Comparison of ENCODE assay signal across 2 cellular contexts in the genomic region with DNA sequence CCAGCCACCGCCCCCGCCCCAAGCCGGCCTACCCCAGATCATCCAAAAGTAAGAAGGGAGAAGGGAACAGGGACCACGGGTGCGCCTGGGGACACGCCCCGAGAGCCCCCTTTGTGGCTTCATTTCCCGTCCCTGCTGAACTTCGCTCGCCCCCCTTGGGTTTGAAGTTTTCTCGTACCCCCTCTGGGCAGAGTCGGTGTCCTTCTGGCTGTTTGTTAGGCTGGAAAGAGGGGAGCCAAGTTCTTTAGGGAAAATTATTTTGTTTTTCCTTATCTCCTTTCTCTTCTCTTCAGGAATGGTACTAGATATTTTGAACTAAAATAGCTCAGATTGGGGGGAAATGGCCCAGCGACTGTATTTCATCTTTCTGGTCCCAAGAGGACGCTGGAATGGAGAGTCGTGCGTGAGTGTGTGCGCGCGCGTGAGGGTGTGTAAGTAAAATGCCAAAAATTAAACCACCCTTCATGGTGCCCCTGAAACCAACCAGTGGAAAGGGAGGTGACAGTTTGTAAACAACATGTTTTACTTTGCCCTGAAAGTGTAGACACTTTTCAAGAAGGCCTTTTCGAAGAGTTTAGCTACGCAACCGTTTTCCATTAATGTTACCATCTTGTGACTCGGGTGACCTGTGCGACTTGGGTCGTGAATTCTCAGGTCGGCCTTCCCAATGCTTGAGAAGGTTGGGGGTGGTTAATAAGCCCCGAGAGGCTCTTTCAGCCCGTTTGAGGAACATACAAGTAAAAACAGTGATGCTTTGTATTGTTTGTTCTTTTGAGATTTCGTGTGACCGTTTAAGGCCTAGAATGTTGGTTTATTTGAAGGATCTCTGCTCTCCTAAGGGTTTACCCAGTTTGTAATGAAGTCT.
A peak's percentile ranks its signal among the peaks of the same experiment; 100 is the strongest.
TF ChIP-seq lines count a peak whose summit lies in the region.

No MANE protein-coding gene starts in this region.

TF ChIP-seq in HEK293, 187 proteins besides CTCF, POLR2A, EP300 and RAD21 (continued from another document):
- TF ChIP-seq, protein P1, sequence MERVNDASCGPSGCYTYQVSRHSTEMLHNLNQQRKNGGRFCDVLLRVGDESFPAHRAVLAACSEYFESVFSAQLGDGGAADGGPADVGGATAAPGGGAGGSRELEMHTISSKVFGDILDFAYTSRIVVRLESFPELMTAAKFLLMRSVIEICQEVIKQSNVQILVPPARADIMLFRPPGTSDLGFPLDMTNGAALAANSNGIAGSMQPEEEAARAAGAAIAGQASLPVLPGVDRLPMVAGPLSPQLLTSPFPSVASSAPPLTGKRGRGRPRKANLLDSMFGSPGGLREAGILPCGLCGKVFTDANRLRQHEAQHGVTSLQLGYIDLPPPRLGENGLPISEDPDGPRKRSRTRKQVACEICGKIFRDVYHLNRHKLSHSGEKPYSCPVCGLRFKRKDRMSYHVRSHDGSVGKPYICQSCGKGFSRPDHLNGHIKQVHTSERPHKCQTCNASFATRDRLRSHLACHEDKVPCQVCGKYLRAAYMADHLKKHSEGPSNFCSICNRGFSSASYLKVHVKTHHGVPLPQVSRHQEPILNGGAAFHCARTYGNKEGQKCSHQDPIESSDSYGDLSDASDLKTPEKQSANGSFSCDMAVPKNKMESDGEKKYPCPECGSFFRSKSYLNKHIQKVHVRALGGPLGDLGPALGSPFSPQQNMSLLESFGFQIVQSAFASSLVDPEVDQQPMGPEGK (tag by site-specific recombination; IDR thresholded peaks at IDR 0.05): 0 out of 2 replicates have a peak, but pooled peaks have one; percentile 20
- TF ChIP-seq YY1 (tag by site-specific recombination; IDR thresholded peaks at IDR 0.05) (0 out of 2 replicates have a peak, but pooled peaks have one; percentile 26), ZNF37A (tag by site-specific recombination; IDR thresholded peaks at IDR 0.05) (no peak), FEZF1 (tag by site-specific recombination; IDR thresholded peaks at IDR 0.05) (no peak), ZFP37 (tag by site-specific recombination; IDR thresholded peaks at IDR 0.05) (peak; percentile 40; the same call in 1 of the 2 replicates), ZNF274 (IDR thresholded peaks at IDR 0.05; ENCODE audit: low read length) (no peak), ZNF274 (tag by site-specific recombination; IDR thresholded peaks at IDR 0.05; ENCODE audit: borderline replicate concordance) (no peak), KLF1 (tag by site-specific recombination; IDR thresholded peaks at IDR 0.05) (0 out of 2 replicates have a peak, but pooled peaks have one; percentile 4), KLF10 (tag by site-specific recombination; IDR thresholded peaks at IDR 0.05) (peak; percentile 28; the same call in 1 of the 2 replicates), ZNF391 (tag by site-specific recombination; IDR thresholded peaks at IDR 0.05; ENCODE audit: borderline replicate concordance, low read depth) (no peak)
- TF ChIP-seq, protein P2, sequence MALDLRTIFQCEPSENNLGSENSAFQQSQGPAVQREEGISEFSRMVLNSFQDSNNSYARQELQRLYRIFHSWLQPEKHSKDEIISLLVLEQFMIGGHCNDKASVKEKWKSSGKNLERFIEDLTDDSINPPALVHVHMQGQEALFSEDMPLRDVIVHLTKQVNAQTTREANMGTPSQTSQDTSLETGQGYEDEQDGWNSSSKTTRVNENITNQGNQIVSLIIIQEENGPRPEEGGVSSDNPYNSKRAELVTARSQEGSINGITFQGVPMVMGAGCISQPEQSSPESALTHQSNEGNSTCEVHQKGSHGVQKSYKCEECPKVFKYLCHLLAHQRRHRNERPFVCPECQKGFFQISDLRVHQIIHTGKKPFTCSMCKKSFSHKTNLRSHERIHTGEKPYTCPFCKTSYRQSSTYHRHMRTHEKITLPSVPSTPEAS (tag by site-specific recombination; IDR thresholded peaks at IDR 0.05): peak; percentile 92
- TF ChIP-seq, protein P3, sequence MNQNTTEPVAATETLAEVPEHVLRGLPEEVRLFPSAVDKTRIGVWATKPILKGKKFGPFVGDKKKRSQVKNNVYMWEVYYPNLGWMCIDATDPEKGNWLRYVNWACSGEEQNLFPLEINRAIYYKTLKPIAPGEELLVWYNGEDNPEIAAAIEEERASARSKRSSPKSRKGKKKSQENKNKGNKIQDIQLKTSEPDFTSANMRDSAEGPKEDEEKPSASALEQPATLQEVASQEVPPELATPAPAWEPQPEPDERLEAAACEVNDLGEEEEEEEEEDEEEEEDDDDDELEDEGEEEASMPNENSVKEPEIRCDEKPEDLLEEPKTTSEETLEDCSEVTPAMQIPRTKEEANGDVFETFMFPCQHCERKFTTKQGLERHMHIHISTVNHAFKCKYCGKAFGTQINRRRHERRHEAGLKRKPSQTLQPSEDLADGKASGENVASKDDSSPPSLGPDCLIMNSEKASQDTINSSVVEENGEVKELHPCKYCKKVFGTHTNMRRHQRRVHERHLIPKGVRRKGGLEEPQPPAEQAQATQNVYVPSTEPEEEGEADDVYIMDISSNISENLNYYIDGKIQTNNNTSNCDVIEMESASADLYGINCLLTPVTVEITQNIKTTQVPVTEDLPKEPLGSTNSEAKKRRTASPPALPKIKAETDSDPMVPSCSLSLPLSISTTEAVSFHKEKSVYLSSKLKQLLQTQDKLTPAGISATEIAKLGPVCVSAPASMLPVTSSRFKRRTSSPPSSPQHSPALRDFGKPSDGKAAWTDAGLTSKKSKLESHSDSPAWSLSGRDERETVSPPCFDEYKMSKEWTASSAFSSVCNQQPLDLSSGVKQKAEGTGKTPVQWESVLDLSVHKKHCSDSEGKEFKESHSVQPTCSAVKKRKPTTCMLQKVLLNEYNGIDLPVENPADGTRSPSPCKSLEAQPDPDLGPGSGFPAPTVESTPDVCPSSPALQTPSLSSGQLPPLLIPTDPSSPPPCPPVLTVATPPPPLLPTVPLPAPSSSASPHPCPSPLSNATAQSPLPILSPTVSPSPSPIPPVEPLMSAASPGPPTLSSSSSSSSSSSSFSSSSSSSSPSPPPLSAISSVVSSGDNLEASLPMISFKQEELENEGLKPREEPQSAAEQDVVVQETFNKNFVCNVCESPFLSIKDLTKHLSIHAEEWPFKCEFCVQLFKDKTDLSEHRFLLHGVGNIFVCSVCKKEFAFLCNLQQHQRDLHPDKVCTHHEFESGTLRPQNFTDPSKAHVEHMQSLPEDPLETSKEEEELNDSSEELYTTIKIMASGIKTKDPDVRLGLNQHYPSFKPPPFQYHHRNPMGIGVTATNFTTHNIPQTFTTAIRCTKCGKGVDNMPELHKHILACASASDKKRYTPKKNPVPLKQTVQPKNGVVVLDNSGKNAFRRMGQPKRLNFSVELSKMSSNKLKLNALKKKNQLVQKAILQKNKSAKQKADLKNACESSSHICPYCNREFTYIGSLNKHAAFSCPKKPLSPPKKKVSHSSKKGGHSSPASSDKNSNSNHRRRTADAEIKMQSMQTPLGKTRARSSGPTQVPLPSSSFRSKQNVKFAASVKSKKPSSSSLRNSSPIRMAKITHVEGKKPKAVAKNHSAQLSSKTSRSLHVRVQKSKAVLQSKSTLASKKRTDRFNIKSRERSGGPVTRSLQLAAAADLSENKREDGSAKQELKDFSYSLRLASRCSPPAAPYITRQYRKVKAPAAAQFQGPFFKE (tag by site-specific recombination; IDR thresholded peaks at IDR 0.05; ENCODE audit: borderline replicate concordance): no peak
- TF ChIP-seq, protein P4, sequence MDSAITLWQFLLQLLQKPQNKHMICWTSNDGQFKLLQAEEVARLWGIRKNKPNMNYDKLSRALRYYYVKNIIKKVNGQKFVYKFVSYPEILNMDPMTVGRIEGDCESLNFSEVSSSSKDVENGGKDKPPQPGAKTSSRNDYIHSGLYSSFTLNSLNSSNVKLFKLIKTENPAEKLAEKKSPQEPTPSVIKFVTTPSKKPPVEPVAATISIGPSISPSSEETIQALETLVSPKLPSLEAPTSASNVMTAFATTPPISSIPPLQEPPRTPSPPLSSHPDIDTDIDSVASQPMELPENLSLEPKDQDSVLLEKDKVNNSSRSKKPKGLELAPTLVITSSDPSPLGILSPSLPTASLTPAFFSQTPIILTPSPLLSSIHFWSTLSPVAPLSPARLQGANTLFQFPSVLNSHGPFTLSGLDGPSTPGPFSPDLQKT (IDR thresholded peaks at IDR 0.05; ENCODE audit: borderline replicate concordance, low read depth, low read length): no peak

TF ChIP-seq in K562, 482 proteins besides CTCF, POLR2A, EP300 and RAD21 (continued from another document and continues in another):
- TF ChIP-seq HDAC3 (IDR thresholded peaks at IDR 0.05; ENCODE audit: borderline replicate concordance, partially characterized antibody) (no peak), BRD4 (IDR thresholded peaks at IDR 0.05) (no peak), CXXC5 (CRISPR knock-in tag; IDR thresholded peaks at IDR 0.05) (peak; percentile 26; the same call in 1 of the 2 replicates), HOXB6 (CRISPR knock-in tag; IDR thresholded peaks at IDR 0.05; ENCODE audit: borderline replicate concordance) (no peak), EGR1 (conservative IDR thresholded peaks at IDR 0.05) (peak; percentile 16; the same call in 1 of the 2 replicates), POLR2H (tag; IDR thresholded peaks at IDR 0.05; ENCODE audit: low read depth) (no peak), C11orf30 (IDR thresholded peaks at IDR 0.05; ENCODE audit: low read depth) (no peak), HSF4 (CRISPR knock-in tag; IDR thresholded peaks at IDR 0.05; ENCODE audit: borderline replicate concordance) (no peak), ZNF589 (CRISPR knock-in tag; IDR thresholded peaks at IDR 0.05; ENCODE audit: low read depth) (peak; percentile 33; the same call in 1 of the 2 replicates), TSC22D4 (tag; IDR thresholded peaks at IDR 0.05) (no peak), ZNF224 (CRISPR knock-in tag; IDR thresholded peaks at IDR 0.05) (no peak), HCFC1 (IDR thresholded peaks at IDR 0.05; ENCODE audit: low read depth, low read length) (no peak), COPS2 (conservative IDR thresholded peaks at IDR 0.05) (no peak), HNRNPL (IDR thresholded peaks at IDR 0.05; ENCODE audit: low read depth, low read length) (no peak), NELFE (IDR thresholded peaks at IDR 0.05; ENCODE audit: insufficient read depth, insufficient read length) (no peak), ZFX (CRISPR knock-in tag; IDR thresholded peaks at IDR 0.05) (peak; percentile 60; the same call in 1 of the 2 replicates), TBP (optimal IDR thresholded peaks at IDR 0.05; ENCODE audit: low read depth, low read length) (peak; percentile 11)
- TF ChIP-seq, protein P5, sequence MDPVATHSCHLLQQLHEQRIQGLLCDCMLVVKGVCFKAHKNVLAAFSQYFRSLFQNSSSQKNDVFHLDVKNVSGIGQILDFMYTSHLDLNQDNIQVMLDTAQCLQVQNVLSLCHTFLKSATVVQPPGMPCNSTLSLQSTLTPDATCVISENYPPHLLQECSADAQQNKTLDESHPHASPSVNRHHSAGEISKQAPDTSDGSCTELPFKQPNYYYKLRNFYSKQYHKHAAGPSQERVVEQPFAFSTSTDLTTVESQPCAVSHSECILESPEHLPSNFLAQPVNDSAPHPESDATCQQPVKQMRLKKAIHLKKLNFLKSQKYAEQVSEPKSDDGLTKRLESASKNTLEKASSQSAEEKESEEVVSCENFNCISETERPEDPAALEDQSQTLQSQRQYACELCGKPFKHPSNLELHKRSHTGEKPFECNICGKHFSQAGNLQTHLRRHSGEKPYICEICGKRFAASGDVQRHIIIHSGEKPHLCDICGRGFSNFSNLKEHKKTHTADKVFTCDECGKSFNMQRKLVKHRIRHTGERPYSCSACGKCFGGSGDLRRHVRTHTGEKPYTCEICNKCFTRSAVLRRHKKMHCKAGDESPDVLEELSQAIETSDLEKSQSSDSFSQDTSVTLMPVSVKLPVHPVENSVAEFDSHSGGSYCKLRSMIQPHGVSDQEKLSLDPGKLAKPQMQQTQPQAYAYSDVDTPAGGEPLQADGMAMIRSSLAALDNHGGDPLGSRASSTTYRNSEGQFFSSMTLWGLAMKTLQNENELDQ (CRISPR knock-in tag; IDR thresholded peaks at IDR 0.05; ENCODE audit: borderline replicate concordance): no peak
- TF ChIP-seq, protein P6, sequence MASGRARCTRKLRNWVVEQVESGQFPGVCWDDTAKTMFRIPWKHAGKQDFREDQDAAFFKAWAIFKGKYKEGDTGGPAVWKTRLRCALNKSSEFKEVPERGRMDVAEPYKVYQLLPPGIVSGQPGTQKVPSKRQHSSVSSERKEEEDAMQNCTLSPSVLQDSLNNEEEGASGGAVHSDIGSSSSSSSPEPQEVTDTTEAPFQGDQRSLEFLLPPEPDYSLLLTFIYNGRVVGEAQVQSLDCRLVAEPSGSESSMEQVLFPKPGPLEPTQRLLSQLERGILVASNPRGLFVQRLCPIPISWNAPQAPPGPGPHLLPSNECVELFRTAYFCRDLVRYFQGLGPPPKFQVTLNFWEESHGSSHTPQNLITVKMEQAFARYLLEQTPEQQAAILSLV (tag; IDR thresholded peaks at IDR 0.05): no peak
- TF ChIP-seq, protein P7, sequence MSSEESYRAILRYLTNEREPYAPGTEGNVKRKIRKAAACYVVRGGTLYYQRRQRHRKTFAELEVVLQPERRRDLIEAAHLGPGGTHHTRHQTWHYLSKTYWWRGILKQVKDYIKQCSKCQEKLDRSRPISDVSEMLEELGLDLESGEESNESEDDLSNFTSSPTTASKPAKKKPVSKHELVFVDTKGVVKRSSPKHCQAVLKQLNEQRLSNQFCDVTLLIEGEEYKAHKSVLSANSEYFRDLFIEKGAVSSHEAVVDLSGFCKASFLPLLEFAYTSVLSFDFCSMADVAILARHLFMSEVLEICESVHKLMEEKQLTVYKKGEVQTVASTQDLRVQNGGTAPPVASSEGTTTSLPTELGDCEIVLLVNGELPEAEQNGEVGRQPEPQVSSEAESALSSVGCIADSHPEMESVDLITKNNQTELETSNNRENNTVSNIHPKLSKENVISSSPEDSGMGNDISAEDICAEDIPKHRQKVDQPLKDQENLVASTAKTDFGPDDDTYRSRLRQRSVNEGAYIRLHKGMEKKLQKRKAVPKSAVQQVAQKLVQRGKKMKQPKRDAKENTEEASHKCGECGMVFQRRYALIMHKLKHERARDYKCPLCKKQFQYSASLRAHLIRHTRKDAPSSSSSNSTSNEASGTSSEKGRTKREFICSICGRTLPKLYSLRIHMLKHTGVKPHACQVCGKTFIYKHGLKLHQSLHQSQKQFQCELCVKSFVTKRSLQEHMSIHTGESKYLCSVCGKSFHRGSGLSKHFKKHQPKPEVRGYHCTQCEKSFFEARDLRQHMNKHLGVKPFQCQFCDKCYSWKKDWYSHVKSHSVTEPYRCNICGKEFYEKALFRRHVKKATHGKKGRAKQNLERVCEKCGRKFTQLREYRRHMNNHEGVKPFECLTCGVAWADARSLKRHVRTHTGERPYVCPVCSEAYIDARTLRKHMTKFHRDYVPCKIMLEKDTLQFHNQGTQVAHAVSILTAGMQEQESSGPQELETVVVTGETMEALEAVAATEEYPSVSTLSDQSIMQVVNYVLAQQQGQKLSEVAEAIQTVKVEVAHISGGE (CRISPR knock-in tag; IDR thresholded peaks at IDR 0.05): no peak
- TF ChIP-seq, protein P8, sequence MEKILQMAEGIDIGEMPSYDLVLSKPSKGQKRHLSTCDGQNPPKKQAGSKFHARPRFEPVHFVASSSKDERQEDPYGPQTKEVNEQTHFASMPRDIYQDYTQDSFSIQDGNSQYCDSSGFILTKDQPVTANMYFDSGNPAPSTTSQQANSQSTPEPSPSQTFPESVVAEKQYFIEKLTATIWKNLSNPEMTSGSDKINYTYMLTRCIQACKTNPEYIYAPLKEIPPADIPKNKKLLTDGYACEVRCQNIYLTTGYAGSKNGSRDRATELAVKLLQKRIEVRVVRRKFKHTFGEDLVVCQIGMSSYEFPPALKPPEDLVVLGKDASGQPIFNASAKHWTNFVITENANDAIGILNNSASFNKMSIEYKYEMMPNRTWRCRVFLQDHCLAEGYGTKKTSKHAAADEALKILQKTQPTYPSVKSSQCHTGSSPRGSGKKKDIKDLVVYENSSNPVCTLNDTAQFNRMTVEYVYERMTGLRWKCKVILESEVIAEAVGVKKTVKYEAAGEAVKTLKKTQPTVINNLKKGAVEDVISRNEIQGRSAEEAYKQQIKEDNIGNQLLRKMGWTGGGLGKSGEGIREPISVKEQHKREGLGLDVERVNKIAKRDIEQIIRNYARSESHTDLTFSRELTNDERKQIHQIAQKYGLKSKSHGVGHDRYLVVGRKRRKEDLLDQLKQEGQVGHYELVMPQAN (IDR thresholded peaks at IDR 0.05; ENCODE audit: borderline replicate concordance): no peak
